ENCODE assay signal across 1 cellular context in genomic region chr5:113255105-113255504, GRCh38.
TF ChIP-seq lines count a peak whose summit lies in the region.

No MANE protein-coding gene starts in this region.

TF ChIP-seq in IMR-90, 13 proteins besides CTCF, POLR2A, EP300 and RAD21 (continued from another document):
- TF ChIP-seq RCOR1 (IDR thresholded peaks at IDR 0.05; ENCODE audit: insufficient replicate concordance, low read length), result no peak
- TF ChIP-seq, protein P1, sequence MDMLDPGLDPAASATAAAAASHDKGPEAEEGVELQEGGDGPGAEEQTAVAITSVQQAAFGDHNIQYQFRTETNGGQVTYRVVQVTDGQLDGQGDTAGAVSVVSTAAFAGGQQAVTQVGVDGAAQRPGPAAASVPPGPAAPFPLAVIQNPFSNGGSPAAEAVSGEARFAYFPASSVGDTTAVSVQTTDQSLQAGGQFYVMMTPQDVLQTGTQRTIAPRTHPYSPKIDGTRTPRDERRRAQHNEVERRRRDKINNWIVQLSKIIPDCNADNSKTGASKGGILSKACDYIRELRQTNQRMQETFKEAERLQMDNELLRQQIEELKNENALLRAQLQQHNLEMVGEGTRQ (IDR thresholded peaks at IDR 0.05; ENCODE audit: low read depth, low read length), result no peak
